Comparison of ENCODE assay signal across 8 cellular contexts in the genomic region with DNA sequence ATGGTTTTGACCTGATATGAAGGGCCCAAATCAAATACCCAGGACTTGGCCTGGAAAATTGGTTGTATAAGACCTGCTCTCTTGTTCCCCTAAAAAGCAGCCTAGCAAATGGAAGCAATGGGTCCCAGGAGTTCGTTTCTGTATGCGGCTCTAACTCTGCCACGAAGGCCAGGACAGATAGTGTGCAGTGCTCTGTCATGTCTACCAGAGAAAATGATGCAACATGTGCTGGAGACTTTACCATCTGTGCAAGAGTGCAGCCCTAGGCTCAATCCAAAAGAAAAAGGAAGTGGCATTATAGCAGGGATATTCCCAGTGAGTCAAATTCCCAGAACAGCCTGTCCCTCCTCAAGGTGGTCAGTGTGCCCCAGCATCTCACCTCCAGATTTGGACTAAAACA.
DNase-seq lines count a peak whose midpoint lies in the region; ATAC-seq, FAIRE-seq and TF ChIP-seq lines count a peak whose summit lies in the region.

No MANE protein-coding gene starts in this region.

- peak overlapping the region; percentile 40 for H2AFZ ChIP-seq in ACC112 (ENCODE audit: low read length, unreplicated experiment)

- H3K27me3 Mint-ChIP-seq in activated T-cell treated with anti-CD3 and anti-CD28 coated beads, Interleukin-2, amount 50 U/mL, for 4 hours (ENCODE audit: low read depth), result peaks cover 2% of the 10 kb centered on the region

- no peak for FAIRE-seq in frontal cortex (lab: Jason Lieb, UNC)

- no peaks in the 10 kb centered on the region for H3K9me3 ChIP-seq in mucosa of rectum (ENCODE audit: control insufficient read depth in 2 of 2, low read length in 2 of 2)
- no peaks in the 10 kb centered on the region for H3K9me3 ChIP-seq in esophagus squamous epithelium

- no peak overlapping the region for H3K9ac ChIP-seq in mucosa of rectum (ENCODE audit: low read depth in 1 of 2, low read length in 2 of 2)

- peak overlapping the region; percentile 29 for H3K4me3 Mint-ChIP-seq in activated T-cell treated with anti-CD3 and anti-CD28 coated beads, Interleukin-2, amount 50 U/mL, for 4 hours

- DNase-seq in activated T-cell treated with anti-CD3 and anti-CD28 coated beads, Interleukin-2, amount 50 U/mL, for 4 hours, result no peak
- DNase-seq in frontal cortex (ENCODE audit: low spot score in 2 of 2) (no peak), COLO829 (ENCODE audit: low spot score) (no peak), esophagus squamous epithelium (lab: John Stamatoyannopoulos, UW) (no peak)

- H3K27ac ChIP-seq in ACC112 (ENCODE audit: low read depth, low read length) (peak overlapping the region; percentile 64), mucosa of rectum (ENCODE audit: low read depth in 2 of 2, low read length in 2 of 2) (peak overlapping the region; percentile 0 to 38), esophagus squamous epithelium (peak overlapping the region in 2 of 4 donors; percentile 33 to 46)

- H3K27me3 ChIP-seq in ACC112 (ENCODE audit: insufficient read depth, low read length) (no peaks in the 10 kb centered on the region), mucosa of rectum (ENCODE audit: control insufficient read depth in 2 of 2, insufficient read depth in 2 of 2, low read length in 2 of 2) (no peaks in the 10 kb centered on the region), esophagus squamous epithelium (no peaks in the 10 kb centered on the region)

- H3K36me3 Mint-ChIP-seq in activated T-cell treated with anti-CD3 and anti-CD28 coated beads, Interleukin-2, amount 50 U/mL, for 4 hours (ENCODE audit: insufficient read depth), result no peaks in the 10 kb centered on the region

- peaks cover 53% of the 10 kb centered on the region for H3K4me1 Mint-ChIP-seq in activated T-cell treated with anti-CD3 and anti-CD28 coated beads, Interleukin-2, amount 50 U/mL, for 4 hours (ENCODE audit: low read depth)

- no peaks in the 10 kb centered on the region for H3K79me2 ChIP-seq in ACC112 (ENCODE audit: control insufficient read depth, insufficient read depth, low read length, unreplicated experiment)

- no peak for TF ChIP-seq POLR2A in esophagus squamous epithelium (IDR thresholded peaks at IDR 0.05)

- WGBS in esophagus squamous epithelium, 2 donors, result 43 to 65% methylated on average over 3 of the region's 3 CpGs

- H3K36me3 ChIP-seq in ACC112 (ENCODE audit: insufficient read depth, low read length), result no peaks in the 10 kb centered on the region
- no peaks in the 10 kb centered on the region for H3K36me3 ChIP-seq in mucosa of rectum (ENCODE audit: control insufficient read depth in 2 of 2, insufficient read depth in 2 of 2, low read length in 2 of 2)
- H3K36me3 ChIP-seq in esophagus squamous epithelium, result no peaks in the 10 kb centered on the region

- no peak for TF ChIP-seq CTCF in esophagus squamous epithelium (IDR thresholded peaks at IDR 0.05)

- H3K4me1 ChIP-seq in ACC112 (ENCODE audit: control insufficient read depth, insufficient read depth, low read length, unreplicated experiment), result peaks cover 40% of the 10 kb centered on the region
- peaks cover 0 to 3% of the 10 kb centered on the region in 2 donors for H3K4me1 ChIP-seq in mucosa of rectum (ENCODE audit: control insufficient read depth in 2 of 2, insufficient read depth in 2 of 2, low read length in 2 of 2)
- H3K4me1 ChIP-seq in esophagus squamous epithelium, result peaks cover 0 to 17% (median 15%) of the 10 kb centered on the region in 3 donors

- H3K9me3 Mint-ChIP-seq in activated T-cell treated with anti-CD3 and anti-CD28 coated beads, Interleukin-2, amount 50 U/mL, for 4 hours, result no peaks in the 10 kb centered on the region

- intact Hi-C loops in esophagus squamous epithelium (cut with DNase I), result no loop called here

- ATAC-seq in GM19025 (IDR thresholded peaks at IDR 0.05; ENCODE audit: low read depth, unreplicated experiment) (peak; percentile 14), HG03175 (IDR thresholded peaks at IDR 0.05; ENCODE audit: unreplicated experiment) (peak; percentile 13)
- ATAC-seq in activated T-cell treated with anti-CD3 and anti-CD28 coated beads, Interleukin-2, amount 50 U/mL, for 4 hours, result peak; percentile 35 to 47

- no peak overlapping the region for H3K4me3 ChIP-seq in ACC112 (ENCODE audit: low read depth, low read length)
- H3K4me3 ChIP-seq in mucosa of rectum (ENCODE audit: low read length in 2 of 2), result no peak overlapping the region
- no peak overlapping the region for H3K4me3 ChIP-seq in esophagus squamous epithelium
